ENCODE assay signal across 16 cellular contexts in genomic region chr20:41118632-41119031, GRCh38. TPM values are rescaled to one million over a fixed set of nuclear protein-coding genes. Genes with fewer than 3 reads are reported as not detected.
DNase-seq lines count a peak whose midpoint lies in the region; ATAC-seq, FAIRE-seq and TF ChIP-seq lines count a peak whose summit lies in the region.
"Had no signal": no experiment of that assay in that cellular context is flagged by ENCODE, and none has a peak within 500 bp of the region (broad histone marks: within the 10 kb centered on the region; RNA-seq: fewer than 3 reads in every experiment).

No MANE protein-coding gene starts in this region.

- H2BK5ac ChIP-seq in IMR-90 (ENCODE audit: low read depth, low read length, poor library complexity, severe bottlenecking) = no peak overlapping the region

- no peaks in the 10 kb centered on the region for H3K9me3 Mint-ChIP-seq in CD8-positive, alpha-beta memory T cell
- H3K9me3 Mint-ChIP-seq: dendritic cell treated with granulocyte-macrophage colony-stimulating factor and Interleukin-4, amounts not matched to agents 40 ng/mL and 50 ng/mL, for 4 days; T-helper 1 cell treated with Interleukin-12 subunit alpha and Interleukin-12 subunit beta and Interleukin-4 antibody, amounts not matched to agents 30 μg/mL and 1 μg/mL, for 36 hours had no signal

- H4K91ac ChIP-seq in IMR-90 (ENCODE audit: insufficient read depth, low read depth, low read length) = no peak overlapping the region

- H2AK9ac ChIP-seq in IMR-90 (replicated peaks; ENCODE audit: low read depth, low read length, poor library complexity) = no peak overlapping the region

- TF ChIP-seq EP300 in K562 (IDR thresholded peaks at IDR 0.05; ENCODE audit: low read length) = no peak

- no peak overlapping the region for H3K4me3 ChIP-seq in AG10803 (ENCODE audit: low read length)
- H3K4me3 ChIP-seq in IMR-90 (ENCODE audit: insufficient read depth, low read depth, low read length) = no peak overlapping the region
- no peak overlapping the region for H3K4me3 ChIP-seq in K562
- no peak overlapping the region for H3K4me3 ChIP-seq in CD8-positive, alpha-beta memory T cell (ENCODE audit: low read length)
- H3K4me3 ChIP-seq: sigmoid colon had no signal

- DNase-seq in AG10803 (ENCODE audit: low read depth) (peak; percentile 24), IMR-90 (peak; percentile 41), K562 (ENCODE audit: extremely low read depth in 1 of 4, low spot score in 3 of 4) (no peak), foreskin keratinocyte (peak in 1 of 2 donors; percentile 47), NCI-H146 (lab: John Stamatoyannopoulos, UW) (no peak), CD1c-positive myeloid dendritic cell (ENCODE audit: extremely low spot score) (no peak), HTR-8/SVneo (ENCODE audit: insufficient read length, low spot score) (no peak)
- no peak for DNase-seq in CD8-positive, alpha-beta memory T cell
- DNase-seq: C1 segment of cervical spinal cord, MM.1S, NCI-H1436, SIG-M5, sigmoid colon had no signal

- no peaks in the 10 kb centered on the region for H3K4me1 ChIP-seq in IMR-90 (ENCODE audit: control insufficient read depth, insufficient read depth, low read length)
- peaks cover 13 to 29% of the 10 kb centered on the region in 2 experiments for H3K4me1 ChIP-seq in K562 (replicated peaks in 1 of 2; ENCODE audit: control insufficient read depth in 2 of 2, insufficient read depth in 2 of 2, low read length in 2 of 2)
- H3K4me1 ChIP-seq in foreskin keratinocyte = peaks cover 3% of the 10 kb centered on the region
- H3K4me1 ChIP-seq in CD8-positive, alpha-beta memory T cell (ENCODE audit: insufficient read depth, low read length) = no peaks in the 10 kb centered on the region

- in situ Hi-C loops in IMR-90 (cut with MboI; ENCODE audit: low sequenced_read_pairs) = no loop called here
- in situ Hi-C loops in K562 (cut with MboI) = no loop called here

- H4K5ac ChIP-seq in IMR-90 (ENCODE audit: low read depth, low read length) = no peak overlapping the region

- FAIRE-seq in K562 (lab: Jason Lieb, UNC) (no peak), HTR-8/SVneo (lab: Jason Lieb, UNC) (no peak)

- H4K20me1 ChIP-seq in IMR-90 (ENCODE audit: insufficient read depth, low read length) (no peaks in the 10 kb centered on the region; the same call in 1 of the 2 replicates), K562 (replicated peaks; ENCODE audit: control insufficient read depth, insufficient read depth, low read length) (peaks cover 10% of the 10 kb centered on the region; the same call in 1 of the 2 replicates)

- no peak overlapping the region for H3K56ac ChIP-seq in IMR-90 (ENCODE audit: extremely low read depth, insufficient read depth, low read length)

- H3K23ac ChIP-seq in IMR-90 (ENCODE audit: low read depth, low read length) = no peak overlapping the region

- no peak overlapping the region for H3K4ac ChIP-seq in IMR-90 (ENCODE audit: low read depth, low read length)

- peaks cover 0 to 91% (median 36%) of the 10 kb centered on the region in 3 donors for H3K36me3 Mint-ChIP-seq in CD8-positive, alpha-beta memory T cell

- dilution Hi-C loops in IMR-90 (cut with HindIII; ENCODE audit: low sequenced_read_pairs, unreplicated experiment) = no loop called here

- no peak overlapping the region for H2AFZ ChIP-seq in IMR-90 (replicated peaks; ENCODE audit: low read length, poor library complexity)
- H2AFZ ChIP-seq in K562 (ENCODE audit: low read depth, low read length) = no peak overlapping the region

- H3K27ac ChIP-seq in IMR-90 (ENCODE audit: insufficient read depth, low read length) (no peak overlapping the region), K562 (ENCODE audit: extremely low read depth, low read depth, low read length) (no peak overlapping the region), foreskin keratinocyte (no peak overlapping the region)
- no peak overlapping the region for H3K27ac ChIP-seq in CD8-positive, alpha-beta memory T cell (ENCODE audit: low read depth, low read length)
- H3K27ac ChIP-seq: HL-60, sigmoid colon had no signal

- POLR2A ChIA-PET in IMR-90 (lab: Charles Lee; ENCODE audit: unreplicated experiment) = no interaction called here
- POLR2A ChIA-PET in K562 (lab: Yijun Ruan, JAX) = no interaction called here
- POLR2A ChIA-PET in CD8-positive, alpha-beta memory T cell (lab: Charles Lee) = no interaction called here

- TF ChIP-seq RAD21 in IMR-90 (IDR thresholded peaks at IDR 0.05; ENCODE audit: low read length) = no peak
- no peak for TF ChIP-seq RAD21 in K562 (CRISPR knock-in tag; conservative IDR thresholded peaks at IDR 0.05 in 1 of 2, IDR thresholded peaks at IDR 0.05 in 1 of 2)

- H3K9ac ChIP-seq in IMR-90 (ENCODE audit: low read depth, low read length) (no peak overlapping the region), K562 (ENCODE audit: insufficient read depth in 1 of 2, low read depth in 2 of 2, low read length in 2 of 2) (no peak overlapping the region)

- no peak overlapping the region for H2AK5ac ChIP-seq in IMR-90 (ENCODE audit: low read depth, low read length)

- H3K27ac Mint-ChIP-seq in CD8-positive, alpha-beta memory T cell = peak overlapping the region in 2 of 8 donors; percentile 32 to 42
- H3K27ac Mint-ChIP-seq: dendritic cell treated with granulocyte-macrophage colony-stimulating factor and Interleukin-4, amounts not matched to agents 40 ng/mL and 50 ng/mL, for 4 days; T-helper 1 cell treated with Interleukin-12 subunit alpha and Interleukin-12 subunit beta and Interleukin-4 antibody, amounts not matched to agents 30 μg/mL and 1 μg/mL, for 36 hours had no signal

- H3K4me2 ChIP-seq in IMR-90 (ENCODE audit: low read depth, low read length) = no peak overlapping the region
- H3K4me2 ChIP-seq in K562 (ENCODE audit: insufficient read depth, low read length) = no peak overlapping the region

- intact Hi-C loops in IMR-90 (cut with micrococcal nuclease) (no loop called here), K562 (cut with micrococcal nuclease) (no loop called here)

- no peaks in the 10 kb centered on the region for H3K27me3 Mint-ChIP-seq in CD8-positive, alpha-beta memory T cell
- H3K27me3 Mint-ChIP-seq: dendritic cell treated with granulocyte-macrophage colony-stimulating factor and Interleukin-4, amounts not matched to agents 40 ng/mL and 50 ng/mL, for 4 days had no signal

- H3K9me1 ChIP-seq in IMR-90 (ENCODE audit: insufficient read depth, low read length) = no peaks in the 10 kb centered on the region
- no peaks in the 10 kb centered on the region for H3K9me1 ChIP-seq in K562 (ENCODE audit: control insufficient read depth, insufficient read depth, low read length)

- BruUV-seq in IMR-90 (replicated peaks; lab: Mats Ljungman, UMichigan) (no TSS peak), K562 (replicated peaks; lab: Mats Ljungman, UMichigan) (no TSS peak)

- H3K79me1 ChIP-seq in IMR-90 (ENCODE audit: low read depth in 1 of 2, low read length in 2 of 2) = peaks cover 13 to 23% of the 10 kb centered on the region in 2 experiments

- TF ChIP-seq POLR2A in IMR-90 (IDR thresholded peaks at IDR 0.05; ENCODE audit: low read depth, low read length) (no peak), K562 (conservative IDR thresholded peaks at IDR 0.05) (no peak)

- H4K8ac ChIP-seq in IMR-90 (ENCODE audit: low read depth in 2 of 2, low read length in 2 of 2) = no peak overlapping the region

- H3K4me1 Mint-ChIP-seq in CD8-positive, alpha-beta memory T cell = peaks cover 0 to 9% (median 7%) of the 10 kb centered on the region in 3 donors

- no peak overlapping the region for H2BK15ac ChIP-seq in IMR-90 (ENCODE audit: low read depth, low read length)

- ATAC-seq in IMR-90 (ENCODE audit: low read depth) (no peak), K562 (no peak), foreskin keratinocyte (peak; percentile 28)

- H3K14ac ChIP-seq in IMR-90 (replicated peaks; ENCODE audit: low read depth, low read length) = no peak overlapping the region

- H2BK120ac ChIP-seq in IMR-90 (ENCODE audit: low read depth, low read length) = no peak overlapping the region

- H3K36me3 ChIP-seq in IMR-90 (ENCODE audit: control insufficient read depth, insufficient read depth, low read length) = peaks cover 76% of the 10 kb centered on the region
- H3K36me3 ChIP-seq in K562 (ENCODE audit: control insufficient read depth, insufficient read depth, low read length) = peaks cover 94% of the 10 kb centered on the region
- peaks cover 63% of the 10 kb centered on the region for H3K36me3 ChIP-seq in CD8-positive, alpha-beta memory T cell (ENCODE audit: insufficient read depth, low read length)

- TF ChIP-seq CTCF in AG10803 (conservative IDR thresholded peaks at IDR 0.05; ENCODE audit: low read length) (no peak), IMR-90 (conservative IDR thresholded peaks at IDR 0.05; ENCODE audit: low read depth, low read length) (no peak), K562 (IDR thresholded peaks at IDR 0.05 in 2 of 3, conservative IDR thresholded peaks at IDR 0.05 in 1 of 3; ENCODE audit: insufficient read depth in 2 of 3, low read depth in 1 of 3, low read length in 3 of 3) (no peak), foreskin keratinocyte (conservative IDR thresholded peaks at IDR 0.05) (no peak)

- H3K4me3 Mint-ChIP-seq in CD8-positive, alpha-beta memory T cell = no peak overlapping the region
- H3K4me3 Mint-ChIP-seq: dendritic cell treated with granulocyte-macrophage colony-stimulating factor and Interleukin-4, amounts not matched to agents 40 ng/mL and 50 ng/mL, for 4 days; T-helper 1 cell treated with Interleukin-12 subunit alpha and Interleukin-12 subunit beta and Interleukin-4 antibody, amounts not matched to agents 30 μg/mL and 1 μg/mL, for 36 hours had no signal

- no peak overlapping the region for H2BK20ac ChIP-seq in IMR-90 (ENCODE audit: low read depth, low read length)

- H3K27me3 ChIP-seq in IMR-90 (ENCODE audit: control insufficient read depth, insufficient read depth, low read length) (no peaks in the 10 kb centered on the region), K562 (ENCODE audit: control insufficient read depth in 2 of 2, insufficient read depth in 2 of 2, low read length in 2 of 2) (no peaks in the 10 kb centered on the region), foreskin keratinocyte (no peaks in the 10 kb centered on the region)
- no peaks in the 10 kb centered on the region for H3K27me3 ChIP-seq in CD8-positive, alpha-beta memory T cell (ENCODE audit: insufficient read depth, low read length, poor library complexity, severe bottlenecking)
- H3K27me3 ChIP-seq: sigmoid colon had no signal

- no CpG with 5 or more reads among the region's 3 CpGs for WGBS in IMR-90 (ENCODE audit: extremely low coverage in 2 of 2, insufficient read length in 1 of 2), 2 experiments
- whole genome bisulfite sequencing in K562 (ENCODE audit: insufficient coverage, low coverage, missing lambda C conversion rate) = 91% methylated on average over 3 of the region's 3 CpGs

- CTCF ChIA-PET in IMR-90 (lab: Yijun Ruan, JAX) (interaction anchor here (0.7 kb wide), 1 partner anchor 128 kb away, joined by 3 read pairs; no protein-coding TSS in a partner anchor), K562 (lab: Yijun Ruan, JAX; ENCODE audit: low intra/inter-chr PET ratio) (no interaction called here)
- CTCF ChIA-PET in CD8-positive, alpha-beta memory T cell (lab: Charles Lee) = no interaction called here

- H3K18ac ChIP-seq in IMR-90 (ENCODE audit: low read depth, low read length) = no peak overlapping the region

- no peaks in the 10 kb centered on the region for H3K79me2 ChIP-seq in K562 (ENCODE audit: control insufficient read depth, insufficient read depth, low read length)

- H3K9me3 ChIP-seq in IMR-90 (ENCODE audit: control insufficient read depth, insufficient read depth, low read length) = no peaks in the 10 kb centered on the region
- H3K9me3 ChIP-seq in K562 (replicated peaks; ENCODE audit: control insufficient read depth, insufficient read depth, low read depth, low read length) = no peaks in the 10 kb centered on the region
- H3K9me3 ChIP-seq in CD8-positive, alpha-beta memory T cell (ENCODE audit: low read length) = no peaks in the 10 kb centered on the region
- H3K9me3 ChIP-seq: sigmoid colon had no signal

RNA-seq across cellular contexts. Expression of gene PLCG1, which starts 18.7 kb away (rescaled TPM):
- 54.7 and 59.1 TPM in 2 replicates for total RNA-seq in IMR-90 (2012; rRNA removed)
- polyA plus RNA-seq in IMR-90 (2012; rRNA removed) = 69.1 and 74.2 TPM in 2 replicates
- 22.5 and 32.9 TPM in 2 replicates for polyA plus RNA-seq in IMR-90 (2012; cell fraction: cytosol; rRNA removed)
- 442 and 448 TPM in 2 replicates for polyA plus RNA-seq in IMR-90 (2012; cell fraction: nucleus; rRNA removed; ENCODE audit: low replicate concordance)
- 213 and 380 TPM in 2 replicates for total RNA-seq in K562 (2011; cell fraction: chromatin; rRNA removed; ENCODE audit: low replicate concordance)
- total RNA-seq in K562 (2011; cell fraction: nucleolus; rRNA removed) = 184 and 191 TPM in 2 replicates
- total RNA-seq in K562 (2011; cell fraction: nucleoplasm; rRNA removed) = 147 and 176 TPM in 2 replicates
- 34.8 and 38.7 TPM in 2 replicates for total RNA-seq in K562 (2014; rRNA removed)
- total RNA-seq in K562 (2014; rRNA removed; fragmentation: Illumina TruSeq; extraction: Trizol) = 15.2 and 23.7 TPM in 2 replicates
- 32.5 and 33.3 TPM in 2 replicates for total RNA-seq in K562 (2015; rRNA removed; fragmentation: Illumina TruSeq; extraction: Trizol)
- 48.2 and 67.0 TPM in 2 replicates for total RNA-seq in K562 (2021)
- 34.9 and 50.1 TPM in 2 replicates for polyA plus RNA-seq in K562 (2011; rRNA removed)
- polyA plus RNA-seq in K562 (2011; cell fraction: cytosol; rRNA removed) = 29.1 and 35.8 TPM in 2 replicates
- polyA plus RNA-seq in K562 (2011; cell fraction: nucleus; rRNA removed) = 231 and 271 TPM in 2 replicates
- polyA plus RNA-seq in K562 (2012) = 31.2 and 36.7 TPM in 2 replicates
- 44.1 and 44.6 TPM in 2 replicates for polyA plus RNA-seq in K562 (2014; fragmentation: Illumina TruSeq; extraction: Trizol)
- polyA plus RNA-seq in K562 (2014; fragmentation: Nextera tagmentation; extraction: Ambion mirVana) = 1 to 10 TPM; 1.7 to 2.2 TPM
- 41.4 and 52.9 TPM in 2 replicates for polyA plus RNA-seq in K562 (2014; rRNA removed)
- 32.4 and 38.5 TPM in 2 replicates for polyA minus RNA-seq in K562 (2011; rRNA and poly(A)+ RNA removed)
- polyA minus RNA-seq in K562 (2011; cell fraction: cytosol; rRNA and poly(A)+ RNA removed) = 38.3 and 50.8 TPM in 2 replicates
- polyA minus RNA-seq in K562 (2011; cell fraction: nucleus; rRNA and poly(A)+ RNA removed) = 61.9 and 82.2 TPM in 2 replicates
- total RNA-seq in foreskin keratinocyte = 53.5 and 58.9 TPM in 2 replicates
- 25.1 and 29.0 TPM in 2 replicates for polyA plus RNA-seq in foreskin keratinocyte
- total RNA-seq in CD8-positive, alpha-beta memory T cell = 100 to 1,000 TPM; 104 to 108 TPM
- polyA plus RNA-seq in CD8-positive, alpha-beta memory T cell = 73.5 TPM

Comparison
In these comparisons a context has a peak if more than half of its experiments do, and no peak if none do; other contexts are left out.
1. DNase-seq: peak in AG10803 (single experiment) and IMR-90 (single experiment); none in K562 (0 of 4), NCI-H146 (single experiment), CD8-positive, alpha-beta memory T cell (0 of 5), CD1c-positive myeloid dendritic cell (single experiment) and HTR-8/SVneo (single experiment).